In the genomic region with DNA sequence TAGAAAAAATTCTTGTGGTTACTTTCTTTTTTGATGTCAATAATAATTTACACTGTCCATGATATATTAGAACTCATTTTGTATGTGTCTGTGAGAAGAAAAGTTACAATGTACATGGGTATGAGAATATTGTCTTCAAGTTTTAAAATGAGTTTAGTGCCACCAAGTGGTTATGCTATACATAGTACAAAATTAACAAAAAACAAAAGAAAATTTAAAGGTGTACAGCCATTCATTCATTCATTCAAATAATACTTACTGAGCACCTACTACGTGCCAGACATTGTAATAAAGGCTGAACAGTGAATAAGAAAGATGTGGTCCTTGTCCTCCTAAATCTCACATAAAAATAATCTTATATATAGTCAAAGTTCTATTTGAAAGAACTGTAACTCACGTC, we compare ENCODE assay signal across 10 cellular contexts. TPM values are rescaled to one million over a fixed set of nuclear protein-coding genes. Genes with fewer than 3 reads are reported as not detected.
A peak's percentile ranks its signal among the peaks of the same experiment; 100 is the strongest.
DNase-seq lines count a peak whose midpoint lies in the region; ATAC-seq and TF ChIP-seq lines count a peak whose summit lies in the region.
"Had no signal": no experiment of that assay in that cellular context is flagged by ENCODE, and none has a peak within 500 bp of the region (broad histone marks: within the 10 kb centered on the region; RNA-seq: fewer than 3 reads in every experiment).

No MANE protein-coding gene starts in this region.

- no peak overlapping the region for H3K27ac Mint-ChIP-seq in effector memory CD8-positive, alpha-beta T cell

- H3K9me3 Mint-ChIP-seq in effector memory CD8-positive, alpha-beta T cell = no peaks in the 10 kb centered on the region

- DNase-seq in cardiac muscle cell (ENCODE audit: low read depth in 1 of 2, low spot score in 1 of 2) (peak in 1 of 2 donors; percentile 50), cardiac septum (ENCODE audit: low spot score) (no peak), M059J (ENCODE audit: low read depth) (peak; percentile 10), upper lobe of right lung (no peak), NCI-H526 (lab: John Stamatoyannopoulos, UW) (no peak), middle frontal gyrus (ENCODE audit: extremely low spot score, low spot score) (no peak)
- no peak for DNase-seq in effector memory CD8-positive, alpha-beta T cell
- DNase-seq in activated T-cell treated with anti-CD3 and anti-CD28 coated beads, Interleukin-2, amount 50 U/mL, for 1 hour = no peak
- DNase-seq: DMS153; stimulated activated CD4-positive, alpha-beta T cell treated with anti-CD3 and anti-CD28 coated beads, Interleukin-1b, Interleukin-23, amount 100 ng/mL, for 48 hours had no signal

- H3K9me3 ChIP-seq in cardiac muscle cell (ENCODE audit: low read depth) = no peaks in the 10 kb centered on the region
- no peaks in the 10 kb centered on the region for H3K9me3 ChIP-seq in upper lobe of right lung

- H3K4me3 ChIP-seq in cardiac muscle cell (no peak overlapping the region), upper lobe of right lung (no peak overlapping the region)

- H3K27ac ChIP-seq in cardiac muscle cell = no peak overlapping the region
- H3K27ac ChIP-seq in upper lobe of right lung = no peak overlapping the region

- H3K4me3 Mint-ChIP-seq in effector memory CD8-positive, alpha-beta T cell = no peak overlapping the region

- H3K4me1 Mint-ChIP-seq in effector memory CD8-positive, alpha-beta T cell (ENCODE audit: low read depth in 2 of 2) = peaks cover 12 to 23% of the 10 kb centered on the region in 2 donors

- intact Hi-C loops in cardiac septum (cut with DNase I) = loop anchor here (5.0 kb wide), 1 partner anchor 424 kb away; no protein-coding TSS in a partner anchor
- intact Hi-C loops in upper lobe of right lung (cut with DNase I) = no loop called here

- H3K27me3 ChIP-seq in cardiac muscle cell (no peaks in the 10 kb centered on the region), upper lobe of right lung (no peaks in the 10 kb centered on the region)

- peaks cover 9% of the 10 kb centered on the region for H3K36me3 Mint-ChIP-seq in effector memory CD8-positive, alpha-beta T cell (ENCODE audit: insufficient read depth)

- no peaks in the 10 kb centered on the region for H3K27me3 Mint-ChIP-seq in effector memory CD8-positive, alpha-beta T cell

- H3K4me1 ChIP-seq in cardiac muscle cell (ENCODE audit: low read depth) = no peaks in the 10 kb centered on the region
- no peaks in the 10 kb centered on the region for H3K4me1 ChIP-seq in upper lobe of right lung

- peaks cover 24% of the 10 kb centered on the region for H3K36me3 ChIP-seq in cardiac muscle cell
- peaks cover 28% of the 10 kb centered on the region for H3K36me3 ChIP-seq in upper lobe of right lung

- peak; percentile 54 for ATAC-seq in effector memory CD8-positive, alpha-beta T cell (replicated peaks)
- no peak for ATAC-seq in upper lobe of right lung

- TF ChIP-seq CTCF in cardiac muscle cell (IDR thresholded peaks at IDR 0.05; ENCODE audit: low read depth, low read length) (peak; percentile 39), upper lobe of right lung (IDR thresholded peaks at IDR 0.05) (peak; percentile 18)

RNA-seq across cellular contexts. Expression of a gene that starts 27.7 kb away (rescaled TPM):
- total RNA-seq in cardiac muscle cell = 17.5 and 34.4 TPM in 2 replicates
- polyA plus RNA-seq in cardiac muscle cell = 42.5 and 49.6 TPM in 2 replicates
- total RNA-seq in cardiac septum = 26.4 TPM
- 31.8 and 36.8 TPM in 2 replicates for total RNA-seq in M059J (2014; rRNA removed; shearing (Covaris generic))
- 23.8 TPM for total RNA-seq in upper lobe of right lung

RNA-seq across cellular contexts. Expression of a gene that starts 28.0 kb away (rescaled TPM):
- total RNA-seq in cardiac muscle cell (93.1 and 139 TPM in 2 replicates), cardiac septum (61.6 TPM), upper lobe of right lung (73.5 TPM)
- polyA plus RNA-seq in cardiac muscle cell = 106 and 171 TPM in 2 replicates
- 57.3 and 88.1 TPM in 2 replicates for total RNA-seq in M059J (2014; rRNA removed; shearing (Covaris generic))
